Comparison of ENCODE assay signal across 13 cellular contexts in the genomic region with DNA sequence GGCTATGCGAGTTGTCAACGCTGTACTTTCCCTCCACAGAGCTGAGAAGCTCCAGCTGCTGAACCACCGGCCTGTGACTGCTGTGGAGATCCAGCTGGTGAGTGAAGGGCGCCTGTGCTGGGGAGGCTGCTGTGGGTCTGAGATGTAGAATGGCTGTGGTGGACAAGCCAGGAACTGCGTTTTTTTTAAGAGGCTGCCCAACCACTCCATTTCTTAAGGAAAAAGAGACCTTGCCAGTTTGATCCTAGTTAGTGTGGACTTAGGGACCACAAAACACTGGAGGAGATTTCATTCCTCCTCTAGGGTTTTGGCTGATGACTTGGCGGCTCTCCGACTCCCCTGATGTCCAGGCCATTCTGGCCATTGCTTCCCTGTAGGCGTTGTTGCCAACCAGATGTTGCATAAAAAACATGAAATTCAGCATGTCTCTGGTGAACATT. TPM values are rescaled to one million over a fixed set of nuclear protein-coding genes. Genes with fewer than 3 reads are reported as not detected.
DNase-seq lines count a peak whose midpoint lies in the region; ATAC-seq and TF ChIP-seq lines count a peak whose summit lies in the region.
"Had no signal": no experiment of that assay in that cellular context is flagged by ENCODE, and none has a peak within 500 bp of the region (broad histone marks: within the 10 kb centered on the region; RNA-seq: fewer than 3 reads in every experiment).

No MANE protein-coding gene starts in this region.

- TF ChIP-seq POLR2A in right lobe of liver (IDR thresholded peaks at IDR 0.05) = no peak

- H3K4me1 ChIP-seq in esophagus (ENCODE audit: control insufficient read depth in 2 of 2, insufficient read depth in 2 of 2, low read length in 1 of 2) = peaks cover 0 to 9% of the 10 kb centered on the region in 2 donors
- H3K4me1 ChIP-seq in right lobe of liver = peaks cover 0 to 72% (median 31%) of the 10 kb centered on the region in 4 donors

- DNase-seq in NCI-H1694 treated with DMSO at 0.1 percent for 48 hours (lab: John Stamatoyannopoulos, UW) (peak; percentile 69), right lobe of liver (no peak), type B pancreatic cell (ENCODE audit: extremely low spot score, unreplicated experiment) (no peak)
- DNase-seq: effector memory CD8-positive, alpha-beta T cell; NCI-H2029 had no signal

- no peaks in the 10 kb centered on the region for H3K27me3 Mint-ChIP-seq in type B pancreatic cell
- H3K27me3 Mint-ChIP-seq: effector memory CD8-positive, alpha-beta T cell had no signal

- H3K27me3 ChIP-seq in esophagus (ENCODE audit: control insufficient read depth in 1 of 2, insufficient read depth in 2 of 2, low read length in 2 of 2) (no peaks in the 10 kb centered on the region), right lobe of liver (no peaks in the 10 kb centered on the region)

- H3K9me3 ChIP-seq in esophagus (ENCODE audit: control insufficient read depth in 2 of 2, insufficient read depth in 1 of 2, low read depth in 1 of 2, low read length in 1 of 2) (no peaks in the 10 kb centered on the region), right lobe of liver (no peaks in the 10 kb centered on the region)

- peak overlapping the region; percentile 39 for H3K27ac Mint-ChIP-seq in type B pancreatic cell
- H3K27ac Mint-ChIP-seq: stimulated activated effector memory CD8-positive, alpha-beta T cell treated with anti-CD3 and anti-CD28 coated beads, Interleukin-12 subunit alpha, Interleukin-12 subunit beta, amount 100 ng/mL, for 72 hours; T-helper 1 cell treated with Interleukin-12 subunit alpha and Interleukin-12 subunit beta and Interleukin-4 antibody, amounts not matched to agents 30 μg/mL and 1 μg/mL, for 36 hours had no signal

- H3K36me3 ChIP-seq in esophagus (ENCODE audit: control insufficient read depth in 2 of 2, insufficient read depth in 2 of 2, low read length in 1 of 2) = peaks cover 11 to 12% of the 10 kb centered on the region in 2 donors
- peaks cover 0 to 4% (median 0%) of the 10 kb centered on the region in 4 donors for H3K36me3 ChIP-seq in right lobe of liver

- H3K4me1 Mint-ChIP-seq in type B pancreatic cell (ENCODE audit: unreplicated experiment) = peaks cover 69% of the 10 kb centered on the region

- TF ChIP-seq CTCF in right lobe of liver (IDR thresholded peaks at IDR 0.05) (no peak), type B pancreatic cell (conservative IDR thresholded peaks at IDR 0.05) (no peak)

- H3K36me3 Mint-ChIP-seq in type B pancreatic cell = peaks cover 48% of the 10 kb centered on the region

- ATAC-seq in right lobe of liver (no peak), GM21381 (IDR thresholded peaks at IDR 0.05; ENCODE audit: unreplicated experiment) (no peak), GM19467 (IDR thresholded peaks at IDR 0.05; ENCODE audit: unreplicated experiment) (no peak), GM18858 (IDR thresholded peaks at IDR 0.05; ENCODE audit: unreplicated experiment) (no peak)
- ATAC-seq: activated naive CD4-positive, alpha-beta T cell treated with anti-CD3 and anti-CD28 coated beads, Interleukin-2, amount 50 U/mL, for 72 hours; effector memory CD8-positive, alpha-beta T cell; HCT116; stimulated activated effector memory CD8-positive, alpha-beta T cell treated with anti-CD3 and anti-CD28 coated beads, Interleukin-12 subunit alpha, Interleukin-12 subunit beta, amount 100 ng/mL, for 72 hours had no signal

- no peak overlapping the region for H3K4me3 ChIP-seq in esophagus (ENCODE audit: low read depth in 1 of 2, low read length in 2 of 2)
- no peak overlapping the region for H3K4me3 ChIP-seq in right lobe of liver

- no peaks in the 10 kb centered on the region for H3K9me3 Mint-ChIP-seq in type B pancreatic cell
- H3K9me3 Mint-ChIP-seq: activated naive CD4-positive, alpha-beta T cell treated with anti-CD3 and anti-CD28 coated beads, Interleukin-2, amount 50 U/mL, for 72 hours; effector memory CD8-positive, alpha-beta T cell; stimulated activated effector memory CD8-positive, alpha-beta T cell treated with anti-CD3 and anti-CD28 coated beads, Interleukin-12 subunit alpha, Interleukin-12 subunit beta, amount 100 ng/mL, for 72 hours; T-helper 1 cell treated with Interleukin-12 subunit alpha and Interleukin-12 subunit beta and Interleukin-4 antibody, amounts not matched to agents 30 μg/mL and 1 μg/mL, for 36 hours had no signal

- H3K27ac ChIP-seq in esophagus (ENCODE audit: low read depth in 2 of 2, low read length in 1 of 2) = peak overlapping the region; percentile 5 to 33
- H3K27ac ChIP-seq in right lobe of liver = peak overlapping the region in 2 of 3 donors; percentile 93 to 98

- WGBS in esophagus, 2 donors = 78 to 88% methylated on average over 8 of the region's 8 CpGs
- WGBS in right lobe of liver (ENCODE audit: insufficient coverage, low coverage, low lambda C conversion rate, missing lambda C conversion rate) = 100% methylated on average over 1 of the region's 8 CpGs

- no peak overlapping the region for H3K4me3 Mint-ChIP-seq in type B pancreatic cell
- H3K4me3 Mint-ChIP-seq: effector memory CD8-positive, alpha-beta T cell; stimulated activated effector memory CD8-positive, alpha-beta T cell treated with anti-CD3 and anti-CD28 coated beads, Interleukin-12 subunit alpha, Interleukin-12 subunit beta, amount 100 ng/mL, for 72 hours; T-helper 1 cell treated with Interleukin-12 subunit alpha and Interleukin-12 subunit beta and Interleukin-4 antibody, amounts not matched to agents 30 μg/mL and 1 μg/mL, for 36 hours had no signal

- intact Hi-C loops in right lobe of liver (cut with DNase I) = no loop called here

RNA-seq across cellular contexts. Expression of gene CRCP, which starts 30.8 kb away (rescaled TPM):
- 10 to 100 TPM; 14.5 to 19.5 TPM for polyA plus RNA-seq in esophagus
- 10 to 100 TPM; 17.2 to 38.0 (median 24.4) TPM for total RNA-seq in right lobe of liver
- total RNA-seq in type B pancreatic cell (ENCODE audit: low replicate concordance) = 28.6 and 29.0 TPM in 2 replicates

RNA-seq across cellular contexts. Expression of gene TPST1, which starts 59.7 kb away (rescaled TPM):
- polyA plus RNA-seq in esophagus = 1 to 10 TPM; 4.4 to 5.9 TPM
- total RNA-seq in right lobe of liver (10 to 100 TPM; 18.0 to 40.5 (median 26.3) TPM), type B pancreatic cell (ENCODE audit: low replicate concordance) (12.0 and 26.9 TPM in 2 replicates)
